Comparison of ENCODE assay signal across 16 cellular contexts in genomic region chr1:13230601-13231000, GRCh38. TPM values are rescaled to one million over a fixed set of nuclear protein-coding genes. Genes with fewer than 3 reads are reported as not detected.
DNase-seq lines count a peak whose midpoint lies in the region; ATAC-seq and TF ChIP-seq lines count a peak whose summit lies in the region.
"Not testable (repeated sequence)": the region's sequence is repeated elsewhere in the genome, so short reads cannot be mapped to it uniquely, and the experiment has no call there.
"Had no signal": no experiment of that assay in that cellular context is flagged by ENCODE, and none has a peak within 500 bp of the region (broad histone marks: within the 10 kb centered on the region; RNA-seq: fewer than 3 reads in every experiment).

No MANE protein-coding gene starts in this region.

- H2BK15ac ChIP-seq in mesendoderm (replicated peaks; ENCODE audit: low read depth): not testable (repeated sequence)

- not testable (repeated sequence) for ATAC-seq in Right ventricle myocardium superior (ENCODE audit: poor library complexity); omental fat pad (ENCODE audit: low FRiP score)

- not testable (repeated sequence) for H2AK5ac ChIP-seq in mesendoderm (ENCODE audit: low read length)

- H3K27ac ChIP-seq in mesendoderm (ENCODE audit: low read depth, low read length): not testable (repeated sequence)

- not testable (repeated sequence) for H2BK120ac ChIP-seq in mesendoderm (ENCODE audit: low read depth, low read length)

- not testable (repeated sequence) for H3K36me3 ChIP-seq in iPS-15b (ENCODE audit: control insufficient read depth, insufficient read depth, low read length); mesendoderm (ENCODE audit: control insufficient read depth, insufficient read depth, low read length)

- TF ChIP-seq CTCF in omental fat pad (IDR thresholded peaks at IDR 0.05); progenitor cell of endocrine pancreas (IDR thresholded peaks at IDR 0.05; ENCODE audit: unreplicated experiment): not testable (repeated sequence)

- not testable (repeated sequence) for H3K27me3 ChIP-seq in iPS-15b (ENCODE audit: control insufficient read depth, insufficient read depth, low read length); mesendoderm (ENCODE audit: insufficient read depth, low read length, poor library complexity)

- H3K23ac ChIP-seq in mesendoderm (ENCODE audit: low read length): not testable (repeated sequence)

- H3K36me3 Mint-ChIP-seq in T-helper 2 cell treated with Interferon-gamma antibody and Interleukin-4, amounts not matched to agents 5 μg/mL and 100 μg/mL, for 36 hours (ENCODE audit: low read depth); progenitor cell of endocrine pancreas (ENCODE audit: insufficient read depth): not testable (repeated sequence)

- H3K9me3 Mint-ChIP-seq in T-helper 2 cell treated with Interferon-gamma antibody and Interleukin-4, amounts not matched to agents 5 μg/mL and 100 μg/mL, for 36 hours: not testable (repeated sequence)
- peaks cover 54% of the 10 kb centered on the region for H3K9me3 Mint-ChIP-seq in progenitor cell of endocrine pancreas (ENCODE audit: low read depth)

- not testable (repeated sequence) for H3K56ac ChIP-seq in mesendoderm (ENCODE audit: low read length)

- peaks cover 13% of the 10 kb centered on the region for H3K9me3 ChIP-seq in iPS-15b (ENCODE audit: control insufficient read depth, insufficient read depth, low read length)

- H3K9ac ChIP-seq in iPS-15b (ENCODE audit: low read depth, low read length); mesendoderm (ENCODE audit: low read length): not testable (repeated sequence)

- H2BK5ac ChIP-seq in mesendoderm (ENCODE audit: low read length): not testable (repeated sequence)

- not testable (repeated sequence) for H4K8ac ChIP-seq in mesendoderm (ENCODE audit: low read depth, low read length)

- no CpG with 5 or more reads among the region's 2 CpGs for WGBS in mesendoderm (ENCODE audit: extremely low coverage, insufficient coverage, low lambda C conversion rate)

- intact Hi-C loops in Right ventricle myocardium superior (cut with DNase I): not testable (repeated sequence)

- not testable (repeated sequence) for H4K5ac ChIP-seq in mesendoderm (ENCODE audit: low read length)

- not testable (repeated sequence) for H3K4me1 ChIP-seq in iPS-15b (ENCODE audit: control insufficient read depth, insufficient read depth, low read length); mesendoderm (ENCODE audit: control insufficient read depth, low read depth, low read length)

- not testable (repeated sequence) for H3K27ac Mint-ChIP-seq in T-helper 2 cell treated with Interferon-gamma antibody and Interleukin-4, amounts not matched to agents 5 μg/mL and 100 μg/mL, for 36 hours; progenitor cell of endocrine pancreas

- not testable (repeated sequence) for H3K79me1 ChIP-seq in mesendoderm (ENCODE audit: low read length)

- not testable (repeated sequence) for H3K4ac ChIP-seq in mesendoderm (ENCODE audit: low read depth, low read length)

- peak; percentile 3 for DNase-seq in T-helper 2 cell treated with Interferon-gamma antibody and Interleukin-4, amounts not matched to agents 5 μg/mL and 100 μg/mL, for 36 hours (ENCODE audit: low spot score)
- peak; percentile 33 for DNase-seq in activated CD8-positive, alpha-beta memory T cell treated with anti-CD3 and anti-CD28 coated beads for 24 hours
- DNase-seq in Right ventricle myocardium superior (peak; percentile 10), omental fat pad (ENCODE audit: low spot score) (peak; percentile 9), progenitor cell of endocrine pancreas (ENCODE audit: low spot score, unreplicated experiment) (peak; percentile 1), ureter (ENCODE audit: low spot score) (peak; percentile 38)
- DNase-seq in mesendoderm: not testable (repeated sequence)

- not testable (repeated sequence) for H3K18ac ChIP-seq in mesendoderm (ENCODE audit: low read length)

- H3K4me3 Mint-ChIP-seq in T-helper 2 cell treated with Interferon-gamma antibody and Interleukin-4, amounts not matched to agents 5 μg/mL and 100 μg/mL, for 36 hours; progenitor cell of endocrine pancreas (ENCODE audit: low read depth): not testable (repeated sequence)

- not testable (repeated sequence) for H3K4me1 Mint-ChIP-seq in T-helper 2 cell treated with Interferon-gamma antibody and Interleukin-4, amounts not matched to agents 5 μg/mL and 100 μg/mL, for 36 hours (ENCODE audit: low read depth); progenitor cell of endocrine pancreas (ENCODE audit: low read depth)

- H3K4me3 ChIP-seq in iPS-15b (ENCODE audit: low read depth, low read length) (peak overlapping the region; percentile 8), mesendoderm (ENCODE audit: low read length) (peak overlapping the region; percentile 12)

- H3K4me2 ChIP-seq in mesendoderm (ENCODE audit: low read length): not testable (repeated sequence)

- H3K79me2 ChIP-seq in mesendoderm (ENCODE audit: control insufficient read depth, insufficient read depth, low read length): not testable (repeated sequence)

- H3K27me3 Mint-ChIP-seq in T-helper 2 cell treated with Interferon-gamma antibody and Interleukin-4, amounts not matched to agents 5 μg/mL and 100 μg/mL, for 36 hours (ENCODE audit: low read depth); progenitor cell of endocrine pancreas: not testable (repeated sequence)

RNA-seq across cellular contexts. Expression of gene PRAMEF18, which starts 4.6 kb away (rescaled TPM):
- not detected for total RNA-seq in Right ventricle myocardium superior
- not detected for polyA plus RNA-seq in mesendoderm (2013, experiment 1 of 2)
- polyA plus RNA-seq in mesendoderm (2013, experiment 2 of 2): not detected
- not detected for total RNA-seq in omental fat pad
- not detected in 2 replicates for total RNA-seq in progenitor cell of endocrine pancreas
- not detected for total RNA-seq in ureter
- total RNA-seq: CD4-positive, alpha-beta T cell; CD8-positive, alpha-beta memory T cell; GM12878; GM23338; H4; H9 had no signal
- polyA plus RNA-seq: A549; CD14-positive monocyte; CD8-positive, alpha-beta memory T cell; GM12878; GM23338 had no signal

RNA-seq across cellular contexts. Expression of gene PRAMEF5, which starts 23.4 kb away (rescaled TPM):
- not detected for total RNA-seq in Right ventricle myocardium superior
- not detected for polyA plus RNA-seq in mesendoderm (2013, experiment 1 of 2)
- polyA plus RNA-seq in mesendoderm (2013, experiment 2 of 2): not detected
- not detected for total RNA-seq in omental fat pad
- not detected in 2 replicates for total RNA-seq in progenitor cell of endocrine pancreas
- not detected for total RNA-seq in ureter
- total RNA-seq: CD4-positive, alpha-beta T cell; CD8-positive, alpha-beta memory T cell; GM12878; GM23338; H4; H9 had no signal
- polyA plus RNA-seq: A549; CD14-positive monocyte; CD8-positive, alpha-beta memory T cell; GM12878; GM23338 had no signal

RNA-seq across cellular contexts. Expression of gene PRAMEF13, which starts 29.4 kb away (rescaled TPM):
- not detected for total RNA-seq in Right ventricle myocardium superior
- not detected for polyA plus RNA-seq in mesendoderm (2013, experiment 1 of 2)
- not detected for polyA plus RNA-seq in mesendoderm (2013, experiment 2 of 2)
- not detected for total RNA-seq in omental fat pad
- total RNA-seq in progenitor cell of endocrine pancreas: not detected in 2 replicates
- not detected for total RNA-seq in ureter
- total RNA-seq: CD4-positive, alpha-beta T cell; CD8-positive, alpha-beta memory T cell; GM12878; GM23338; H4; H9 had no signal
- polyA plus RNA-seq: A549; CD14-positive monocyte; CD8-positive, alpha-beta memory T cell; GM12878; GM23338 had no signal

RNA-seq across cellular contexts. Expression of gene PRAMEF8, which starts 54.3 kb away (rescaled TPM):
- total RNA-seq in Right ventricle myocardium superior (not detected), omental fat pad (not detected), progenitor cell of endocrine pancreas (not detected in 2 replicates), ureter (not detected)
- not detected for polyA plus RNA-seq in mesendoderm (2013, experiment 1 of 2)
- polyA plus RNA-seq in mesendoderm (2013, experiment 2 of 2): not detected
- total RNA-seq: CD4-positive, alpha-beta T cell; CD8-positive, alpha-beta memory T cell; GM12878; GM23338; H4; H9 had no signal
- polyA plus RNA-seq: A549; CD14-positive monocyte; CD8-positive, alpha-beta memory T cell; GM12878; GM23338 had no signal

RNA-seq across cellular contexts. Expression of gene PRAMEF9, which starts 59.0 kb away (rescaled TPM):
- total RNA-seq in Right ventricle myocardium superior (not detected), omental fat pad (not detected), progenitor cell of endocrine pancreas (not detected in 2 replicates), ureter (not detected)
- not detected for polyA plus RNA-seq in mesendoderm (2013, experiment 1 of 2)
- polyA plus RNA-seq in mesendoderm (2013, experiment 2 of 2): not detected
- total RNA-seq: CD4-positive, alpha-beta T cell; CD8-positive, alpha-beta memory T cell; GM12878; GM23338; H4; H9 had no signal
- polyA plus RNA-seq: A549; CD14-positive monocyte; CD8-positive, alpha-beta memory T cell; GM12878; GM23338 had no signal
